ENCODE assay signal across 1 cellular context in genomic region chr10:59633063-59633462, GRCh38.
TF ChIP-seq lines count a peak whose summit lies in the region.

No MANE protein-coding gene starts in this region.

TF ChIP-seq in GM12878, 131 proteins besides CTCF, POLR2A, EP300 and RAD21 (continued from another document):
- TF ChIP-seq REST (IDR thresholded peaks at IDR 0.05; ENCODE audit: low read depth, low read length) = no peak
- no peak for TF ChIP-seq POU2F2 (IDR thresholded peaks at IDR 0.05; ENCODE audit: borderline replicate concordance, low read depth, low read length)
- TF ChIP-seq IKZF1 (conservative IDR thresholded peaks at IDR 0.05) = no peak
